Comparison of ENCODE assay signal across 10 cellular contexts in genomic region chr6:90584636-90585255, GRCh38. TPM values are rescaled to one million over a fixed set of nuclear protein-coding genes. Genes with fewer than 3 reads are reported as not detected.
DNase-seq lines count a peak whose midpoint lies in the region; ATAC-seq and TF ChIP-seq lines count a peak whose summit lies in the region.
"Had no signal": no experiment of that assay in that cellular context is flagged by ENCODE, and none has a peak within 500 bp of the region (broad histone marks: within the 10 kb centered on the region; RNA-seq: fewer than 3 reads in every experiment).

No MANE protein-coding gene starts in this region.

- H3K36me3 ChIP-seq in Panc1 (ENCODE audit: control insufficient read depth, insufficient read depth, low read length): peaks cover 4% of the 10 kb centered on the region; the same call in 1 of the 2 replicates
- H3K36me3 ChIP-seq: uterus had no signal

- CTCF ChIA-PET in Panc1 (lab: Charles Lee): no interaction called here

- no peaks in the 10 kb centered on the region for H3K9me3 ChIP-seq in Panc1 (ENCODE audit: control insufficient read depth, insufficient read depth, low read depth, low read length)
- H3K9me3 ChIP-seq: uterus had no signal

- peaks cover 15% of the 10 kb centered on the region for H3K4me1 ChIP-seq in Panc1 (ENCODE audit: control insufficient read depth, insufficient read depth, low read length)

- BruUV-seq in Panc1 (replicated peaks; lab: Mats Ljungman, UMichigan): TSS peak; percentile 71

- TF ChIP-seq CTCF in AG10803 (conservative IDR thresholded peaks at IDR 0.05; ENCODE audit: low read length) (no peak), Panc1 (IDR thresholded peaks at IDR 0.05) (no peak), fibroblast of villous mesenchyme (IDR thresholded peaks at IDR 0.05; ENCODE audit: insufficient read depth, low read depth, low read length) (no peak)

- peak overlapping the region; percentile 25; the same call in 1 of the 2 replicates for H3K27ac ChIP-seq in Panc1 (ENCODE audit: low read length)
- H3K27ac ChIP-seq: uterus had no signal

- POLR2A ChIA-PET in Panc1 (lab: Charles Lee): no interaction called here

- ATAC-seq in GM21529 (IDR thresholded peaks at IDR 0.05; ENCODE audit: unreplicated experiment) (peak; percentile 22), Panc1 (no peak)

- H3K4me3 ChIP-seq in AG10803 (ENCODE audit: low read length): peak overlapping the region; percentile 67
- peak overlapping the region; percentile 1 to 100; a peak in 3 of 4 replicates for H3K4me3 ChIP-seq in Panc1 (ENCODE audit: low read depth in 2 of 2, low read length in 2 of 2)
- peak overlapping the region; percentile 60 for H3K4me3 ChIP-seq in fibroblast of villous mesenchyme (ENCODE audit: low read depth, low read length)

- DNase-seq in AG10803 (ENCODE audit: low read depth) (peak; percentile 24), Panc1 (ENCODE audit: low read depth, low spot score) (no peak), fibroblast of villous mesenchyme (ENCODE audit: low read depth) (peak; percentile 16), DMS79 treated with DMSO at 0.1 percent for 48 hours (lab: John Stamatoyannopoulos, UW) (no peak), NOMO-1 (lab: John Stamatoyannopoulos, UW; ENCODE audit: unreplicated experiment in 2 of 2) (no peak), NCI-H2107 treated with DMSO at 0.1 percent for 48 hours (lab: John Stamatoyannopoulos, UW; ENCODE audit: unreplicated experiment) (no peak)
- DNase-seq in activated CD4-positive, alpha-beta T cell treated with anti-CD3 and anti-CD28 coated beads for 1 hour: no peak
- DNase-seq: amygdala, uterus had no signal

- intact Hi-C loops in Panc1 (cut with micrococcal nuclease; ENCODE audit: unreplicated experiment): no loop called here

- H3K27me3 ChIP-seq in Panc1 (ENCODE audit: control insufficient read depth, insufficient read depth, low read length): no peaks in the 10 kb centered on the region; the same call in 1 of the 2 replicates
- H3K27me3 ChIP-seq: uterus had no signal

- in situ Hi-C loops in Panc1 (cut with HindIII; ENCODE audit: low pct_unique_long_range_greater_than_20kb, low sequenced_read_pairs): no loop called here

RNA-seq across cellular contexts. Expression of gene MAP3K7, which starts 2.1 kb away (rescaled TPM):
- total RNA-seq in Panc1 (2021; ENCODE audit: unreplicated experiment): 33.1 TPM
- polyA plus RNA-seq in Panc1 (2012; ENCODE audit: insufficient read length): 17.8 TPM
- total RNA-seq in fibroblast of villous mesenchyme: 36.1 and 51.4 TPM in 2 replicates

Comparison
In these comparisons a context has a peak if more than half of its experiments do, and no peak if none do; other contexts are left out.
1. DNase-seq: peak in AG10803 (single experiment) and fibroblast of villous mesenchyme (single experiment); none in Panc1 (single experiment), DMS79 treated with DMSO at 0.1 percent for 48 hours (single experiment), NOMO-1 (0 of 2), NCI-H2107 treated with DMSO at 0.1 percent for 48 hours (single experiment) and activated CD4-positive, alpha-beta T cell treated with anti-CD3 and anti-CD28 coated beads for 1 hour (single experiment).
2. Peak in every context shown above with its lines, with median percentiles within 50 percentile points of each other: H3K4me3 ChIP-seq.